In the genomic region with DNA sequence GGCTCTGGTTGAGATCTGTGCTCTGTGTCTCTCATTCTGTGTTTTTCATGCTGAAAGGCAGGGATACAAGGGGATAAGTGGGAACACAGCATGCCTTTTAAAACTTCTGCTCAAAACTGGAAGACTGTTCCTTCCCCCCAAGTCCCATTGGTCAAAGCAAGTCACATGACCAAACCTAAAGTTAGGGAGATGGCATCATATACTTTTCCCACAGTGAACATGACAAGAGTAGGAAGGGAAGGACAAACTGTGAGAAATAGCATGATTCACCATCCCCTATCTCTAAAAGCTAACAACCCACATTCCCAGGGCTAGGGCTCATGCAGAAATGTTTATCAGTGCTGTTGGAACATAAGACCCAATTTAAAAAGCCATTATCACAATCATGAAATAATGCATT, we compare ENCODE assay signal across 19 cellular contexts. TPM values are rescaled to one million over a fixed set of nuclear protein-coding genes. Genes with fewer than 3 reads are reported as not detected.
DNase-seq lines count a peak whose midpoint lies in the region; ATAC-seq, FAIRE-seq and TF ChIP-seq lines count a peak whose summit lies in the region.
"Had no signal": no experiment of that assay in that cellular context is flagged by ENCODE, and none has a peak within 500 bp of the region (broad histone marks: within the 10 kb centered on the region; RNA-seq: fewer than 3 reads in every experiment).

No MANE protein-coding gene starts in this region.

- TF ChIP-seq POLR2A in HepG2 (IDR thresholded peaks at IDR 0.05; ENCODE audit: insufficient read depth in 1 of 2, low read depth in 2 of 2, low read length in 2 of 2) (no peak), right lobe of liver (IDR thresholded peaks at IDR 0.05) (no peak)

- no peak for TF ChIP-seq CTCF in HepG2 (CRISPR knock-in tag; IDR thresholded peaks at IDR 0.05)
- TF ChIP-seq CTCF in right lobe of liver (IDR thresholded peaks at IDR 0.05), result no peak
- no peak for TF ChIP-seq CTCF in foreskin fibroblast (IDR thresholded peaks at IDR 0.05; ENCODE audit: low read depth, low read length)
- no peak for TF ChIP-seq CTCF in mucosa of descending colon (IDR thresholded peaks at IDR 0.05)

- no peak for TF ChIP-seq RAD21 in HepG2 (CRISPR knock-in tag; IDR thresholded peaks at IDR 0.05)

- POLR2A ChIA-PET in HepG2 (lab: Yijun Ruan, JAX), result no interaction called here

- no peak for FAIRE-seq in HepG2 (lab: Jason Lieb, UNC)
- FAIRE-seq: A204.1, pancreas had no signal

- no peaks in the 10 kb centered on the region for H3K79me2 ChIP-seq in HepG2 (ENCODE audit: insufficient read depth, low read length)

- no peaks in the 10 kb centered on the region for H4K20me1 ChIP-seq in HepG2 (ENCODE audit: insufficient read depth, low read length)

- H2AFZ ChIP-seq in HepG2 (ENCODE audit: low read length), result no peak overlapping the region

- BruUV-seq in HepG2 (replicated peaks; lab: Mats Ljungman, UMichigan), result no TSS peak

- no peak overlapping the region for H3K4me3 ChIP-seq in HepG2 (replicated peaks in 1 of 3; ENCODE audit: insufficient read depth in 1 of 3, low read depth in 2 of 3, low read length in 3 of 3)
- no peak overlapping the region for H3K4me3 ChIP-seq in right lobe of liver
- H3K4me3 ChIP-seq in foreskin fibroblast (ENCODE audit: low read depth in 1 of 2, low read length in 2 of 2), result no peak overlapping the region
- H3K4me3 ChIP-seq in mucosa of descending colon, result no peak overlapping the region
- H3K4me3 ChIP-seq: pancreas had no signal

- intact Hi-C loops in HepG2 (cut with micrococcal nuclease; ENCODE audit: unreplicated experiment), result no loop called here
- intact Hi-C loops in right lobe of liver (cut with DNase I), result no loop called here
- intact Hi-C loops in mucosa of descending colon (cut with DNase I, micrococcal nuclease), result no loop called here

- no peak overlapping the region for H3K4me2 ChIP-seq in HepG2 (ENCODE audit: low read depth, low read length)

- no peak for ATAC-seq in HepG2
- no peak for ATAC-seq in right lobe of liver
- ATAC-seq in mucosa of descending colon, result no peak
- ATAC-seq in HG02870 (IDR thresholded peaks at IDR 0.05; ENCODE audit: unreplicated experiment), result no peak
- ATAC-seq: activated CD4-positive, CD25-positive, alpha-beta regulatory T cell treated with anti-CD3 and anti-CD28 coated beads, Interleukin-2, amount 50 U/mL, for 24 hours; Right ventricle myocardium inferior had no signal

- no peak overlapping the region for H3K9ac ChIP-seq in HepG2 (ENCODE audit: insufficient read depth, low read depth, low read length)

- in situ Hi-C loops in HepG2 (cut with HindIII; ENCODE audit: extremely low pct_ligation_motif_present, low pct_unique_long_range_greater_than_20kb), result no loop called here

- DNase-seq in HepG2 (ENCODE audit: low spot score) (no peak), right lobe of liver (no peak), amniotic epithelial cell (ENCODE audit: low read depth) (peak; percentile 96), foreskin fibroblast (peak; percentile 54 to 70), mucosa of descending colon (no peak)
- no peak for DNase-seq in activated CD4-positive, alpha-beta T cell treated with anti-CD3 and anti-CD28 coated beads for 1 hour
- DNase-seq in activated CD8-positive, alpha-beta memory T cell treated with anti-CD3 and anti-CD28 coated beads, Interleukin-2, amount 50 U/mL, for 48 hours, result no peak
- DNase-seq: activated naive CD4-positive, alpha-beta T cell treated with anti-CD3 and anti-CD28 coated beads, Interleukin-2, amount 50 U/mL, for 16 hours; glutamatergic neuron; NCI-H2107; NCI-H82; pancreas; T-helper 1 cell had no signal

- H3K27ac ChIP-seq in HepG2 (ENCODE audit: extremely low read length, insufficient read depth, low read length), result no peak overlapping the region
- no peak overlapping the region for H3K27ac ChIP-seq in right lobe of liver
- H3K27ac ChIP-seq: pancreas had no signal

- no peaks in the 10 kb centered on the region for H3K9me3 ChIP-seq in HepG2 (ENCODE audit: low read length)
- H3K9me3 ChIP-seq in right lobe of liver, result no peaks in the 10 kb centered on the region
- no peaks in the 10 kb centered on the region for H3K9me3 ChIP-seq in mucosa of descending colon
- H3K9me3 ChIP-seq: pancreas had no signal

- no peaks in the 10 kb centered on the region for H3K4me1 ChIP-seq in HepG2 (ENCODE audit: insufficient read depth, low read length)
- H3K4me1 ChIP-seq in right lobe of liver, result no peaks in the 10 kb centered on the region
- no peaks in the 10 kb centered on the region for H3K4me1 ChIP-seq in mucosa of descending colon (ENCODE audit: low read depth)

- TF ChIP-seq EP300 in HepG2 (IDR thresholded peaks at IDR 0.05; ENCODE audit: low read depth in 2 of 2, low read length in 2 of 2) (no peak), HepG2 (CRISPR knock-in tag; IDR thresholded peaks at IDR 0.05; ENCODE audit: borderline replicate concordance) (no peak)

- H3K27me3 ChIP-seq in HepG2 (ENCODE audit: control insufficient read depth in 1 of 2, insufficient read depth in 2 of 2, low read length in 2 of 2) (no peaks in the 10 kb centered on the region), right lobe of liver (no peaks in the 10 kb centered on the region)
- H3K27me3 ChIP-seq: pancreas had no signal

- no peaks in the 10 kb centered on the region for H3K36me3 ChIP-seq in HepG2 (replicated peaks in 1 of 2; ENCODE audit: control insufficient read depth in 1 of 2, insufficient read depth in 2 of 2, low read length in 2 of 2)
- no peaks in the 10 kb centered on the region for H3K36me3 ChIP-seq in right lobe of liver
- H3K36me3 ChIP-seq in mucosa of descending colon (ENCODE audit: low read depth), result no peaks in the 10 kb centered on the region
- H3K36me3 ChIP-seq: pancreas had no signal

- CTCF ChIA-PET in HepG2 (lab: Yijun Ruan, JAX; ENCODE audit: low intra/inter-chr PET ratio, low total read pairs), result no interaction called here

TF ChIP-seq in HepG2, 621 proteins besides CTCF, POLR2A, EP300 and RAD21:
- no peak for TF ChIP-seq TEAD3 (CRISPR knock-in tag; optimal IDR thresholded peaks at IDR 0.05; ENCODE audit: borderline replicate concordance)
- 0 out of 2 replicates have a peak, but pooled peaks have one; percentile 33 for TF ChIP-seq NFYB (CRISPR knock-in tag; IDR thresholded peaks at IDR 0.05)

RNA-seq across cellular contexts. Expression of gene SHISAL2B, which starts 24.2 kb away (rescaled TPM):
- not detected in 2 replicates for total RNA-seq in HepG2 (2016; rRNA removed; fragmentation: Illumina TruSeq; extraction: Trizol)
- total RNA-seq in HepG2 (2016; cell fraction: cytosol; rRNA removed; fragmentation: Illumina TruSeq; extraction: Trizol; ENCODE audit: low read depth), result not detected in 2 replicates
- not detected in 2 replicates for total RNA-seq in HepG2 (2016; cell fraction: insoluble cytoplasmic fraction; rRNA removed; fragmentation: Illumina TruSeq; extraction: Trizol)
- not detected in 2 replicates for total RNA-seq in HepG2 (2016; cell fraction: membrane; rRNA removed; fragmentation: Illumina TruSeq; extraction: Trizol)
- total RNA-seq in HepG2 (2016; cell fraction: nucleus; rRNA removed; fragmentation: Illumina TruSeq; extraction: Trizol), result not detected in 2 replicates
- not detected in 2 replicates for polyA plus RNA-seq in HepG2 (2011; rRNA removed)
- polyA plus RNA-seq in HepG2 (2011; cell fraction: cytosol; rRNA removed), result not detected in 2 replicates
- not detected in 2 replicates for polyA plus RNA-seq in HepG2 (2011; cell fraction: nucleus; rRNA removed)
- polyA plus RNA-seq in HepG2 (2012), result not detected in 2 replicates
- polyA plus RNA-seq in HepG2 (2016; cell fraction: cytosol; fragmentation: Illumina TruSeq; extraction: Trizol; ENCODE audit: low read depth), result not detected in 2 replicates
- not detected in 2 replicates for polyA plus RNA-seq in HepG2 (2016; cell fraction: insoluble cytoplasmic fraction; fragmentation: Illumina TruSeq; extraction: Trizol; ENCODE audit: low read depth)
- not detected in 2 replicates for polyA plus RNA-seq in HepG2 (2016; cell fraction: membrane; fragmentation: Illumina TruSeq; extraction: Trizol; ENCODE audit: low read depth)
- not detected in 2 replicates for polyA plus RNA-seq in HepG2 (2016; cell fraction: nucleus; fragmentation: Illumina TruSeq; extraction: Trizol; ENCODE audit: insufficient read depth, low read depth)
- polyA minus RNA-seq in HepG2 (2011; rRNA and poly(A)+ RNA removed; ENCODE audit: low replicate concordance), result not detected in 2 replicates
- polyA minus RNA-seq in HepG2 (2011; cell fraction: cytosol; rRNA and poly(A)+ RNA removed), result not detected in 2 replicates
- not detected in 2 replicates for polyA minus RNA-seq in HepG2 (2011; cell fraction: nucleus; rRNA and poly(A)+ RNA removed)
- not detected for total RNA-seq in right lobe of liver
- total RNA-seq in mucosa of descending colon, result not detected
- total RNA-seq: kidney epithelial cell, mucosa of gallbladder, Right ventricle myocardium inferior had no signal

Comparison
In these comparisons a context has a peak if more than half of its experiments do, and no peak if none do; other contexts are left out.
1. DNase-seq: peak in amniotic epithelial cell (single experiment) and foreskin fibroblast (2 of 2); none in HepG2 (single experiment), right lobe of liver (0 of 3), mucosa of descending colon (0 of 3), activated CD4-positive, alpha-beta T cell treated with anti-CD3 and anti-CD28 coated beads for 1 hour (single experiment) and activated CD8-positive, alpha-beta memory T cell treated with anti-CD3 and anti-CD28 coated beads, Interleukin-2, amount 50 U/mL, for 48 hours (single experiment).